ENCODE assay signal across 13 cellular contexts in genomic region chr4:53199356-53199755, GRCh38.
DNase-seq lines count a peak whose midpoint lies in the region; ATAC-seq and TF ChIP-seq lines count a peak whose summit lies in the region.
"Had no signal": no experiment of that assay in that cellular context is flagged by ENCODE, and none has a peak within 500 bp of the region (broad histone marks: within the 10 kb centered on the region; RNA-seq: fewer than 3 reads in every experiment).

No MANE protein-coding gene starts in this region.

- H4K20me1 ChIP-seq in IMR-90 (ENCODE audit: insufficient read depth, low read length) (no peaks in the 10 kb centered on the region), fibroblast of lung (ENCODE audit: control insufficient read depth, extremely low read depth, insufficient read depth, low read length) (no peaks in the 10 kb centered on the region)
- H4K20me1 ChIP-seq: BLaER1 had no signal

- no peak for TF ChIP-seq CTCF in IMR-90 (conservative IDR thresholded peaks at IDR 0.05; ENCODE audit: low read depth, low read length)
- TF ChIP-seq CTCF in fibroblast of lung (conservative IDR thresholded peaks at IDR 0.05 in 1 of 2, IDR thresholded peaks at IDR 0.05 in 1 of 2; ENCODE audit: low read depth in 1 of 2, low read length in 2 of 2), result no peak
- TF ChIP-seq CTCF in nephron progenitor cell (IDR thresholded peaks at IDR 0.05), result no peak
- no peak for TF ChIP-seq CTCF in glutamatergic neuron (IDR thresholded peaks at IDR 0.05; ENCODE audit: partially characterized antibody, unreplicated experiment)

- H2AFZ ChIP-seq in IMR-90 (replicated peaks; ENCODE audit: low read length, poor library complexity), result no peak overlapping the region
- H2AFZ ChIP-seq in fibroblast of lung (ENCODE audit: low read length), result no peak overlapping the region

- intact Hi-C loops in IMR-90 (cut with micrococcal nuclease), result loop anchor here (5.0 to 10.0 kb wide), 8 partner anchors 255 to 863 kb away; partner anchors contain the start of gene CHIC2

- H3K27ac ChIP-seq in IMR-90 (ENCODE audit: insufficient read depth, low read length) (no peak overlapping the region), fibroblast of lung (ENCODE audit: insufficient read depth, low read length) (no peak overlapping the region)
- H3K27ac ChIP-seq: BLaER1, HL-60 had no signal

- 0 out of 2 replicates have a peak overlapping the region, but pooled peaks have one; percentile 34 for H2BK20ac ChIP-seq in IMR-90 (ENCODE audit: low read depth, low read length)

- H3K27ac Mint-ChIP-seq in nephron progenitor cell, result peak overlapping the region; percentile 45
- no peak overlapping the region for H3K27ac Mint-ChIP-seq in glutamatergic neuron (ENCODE audit: unreplicated experiment)

- H3K27me3 ChIP-seq in IMR-90 (ENCODE audit: control insufficient read depth, insufficient read depth, low read length), result no peaks in the 10 kb centered on the region
- no peaks in the 10 kb centered on the region for H3K27me3 ChIP-seq in fibroblast of lung (ENCODE audit: control insufficient read depth, insufficient read depth, low read length)
- H3K27me3 ChIP-seq: BLaER1 had no signal

- H3K4me1 ChIP-seq in IMR-90 (ENCODE audit: control insufficient read depth, insufficient read depth, low read length) (no peaks in the 10 kb centered on the region), fibroblast of lung (ENCODE audit: control insufficient read depth, extremely low read depth, insufficient read depth, low read length) (peaks cover 2% of the 10 kb centered on the region)
- H3K4me1 ChIP-seq: BLaER1 had no signal

- H2BK5ac ChIP-seq in IMR-90 (ENCODE audit: low read depth, low read length, poor library complexity, severe bottlenecking), result no peak overlapping the region

- in situ Hi-C loops in IMR-90 (cut with MboI; ENCODE audit: low sequenced_read_pairs), result loop anchor here (5.0 to 25.0 kb wide), 4 partner anchors 175 to 1038 kb away; no protein-coding TSS in a partner anchor

- H3K36me3 ChIP-seq in IMR-90 (ENCODE audit: control insufficient read depth, insufficient read depth, low read length), result no peaks in the 10 kb centered on the region
- no peaks in the 10 kb centered on the region for H3K36me3 ChIP-seq in fibroblast of lung (ENCODE audit: control insufficient read depth, insufficient read depth, low read length)
- H3K36me3 ChIP-seq: BLaER1 had no signal

- H3K9me3 Mint-ChIP-seq in nephron progenitor cell, result no peaks in the 10 kb centered on the region
- H3K9me3 Mint-ChIP-seq in glutamatergic neuron (ENCODE audit: unreplicated experiment), result no peaks in the 10 kb centered on the region
- H3K9me3 Mint-ChIP-seq: CD4-positive, CD25-positive, alpha-beta regulatory T cell; HFFc6 had no signal

- no peak overlapping the region for H3K56ac ChIP-seq in IMR-90 (ENCODE audit: extremely low read depth, insufficient read depth, low read length)

- H3K14ac ChIP-seq in IMR-90 (replicated peaks; ENCODE audit: low read depth, low read length), result no peak overlapping the region

- peak overlapping the region; percentile 57; the same call in 1 of the 3 replicates for H2BK15ac ChIP-seq in IMR-90 (ENCODE audit: low read depth, low read length)

- no peak overlapping the region for H3K18ac ChIP-seq in IMR-90 (ENCODE audit: low read depth, low read length)

- TF ChIP-seq RAD21 in IMR-90 (IDR thresholded peaks at IDR 0.05; ENCODE audit: low read length), result no peak

- H3K36me3 Mint-ChIP-seq in nephron progenitor cell (ENCODE audit: low read depth) (no peaks in the 10 kb centered on the region), glutamatergic neuron (ENCODE audit: unreplicated experiment) (no peaks in the 10 kb centered on the region)

- no peak overlapping the region for H3K4me3 ChIP-seq in IMR-90 (ENCODE audit: insufficient read depth, low read depth, low read length)
- H3K4me3 ChIP-seq in fibroblast of lung (replicated peaks in 1 of 4; ENCODE audit: control extremely low read depth in 1 of 4, insufficient read depth in 1 of 4, low read depth in 3 of 4, low read length in 4 of 4), result no peak overlapping the region
- H3K4me3 ChIP-seq: BLaER1 had no signal

- H3K27me3 Mint-ChIP-seq in nephron progenitor cell (ENCODE audit: low read depth, poor library complexity) (no peaks in the 10 kb centered on the region), glutamatergic neuron (ENCODE audit: unreplicated experiment) (no peaks in the 10 kb centered on the region)
- H3K27me3 Mint-ChIP-seq: CD4-positive, CD25-positive, alpha-beta regulatory T cell had no signal

- H3K4ac ChIP-seq in IMR-90 (ENCODE audit: low read depth, low read length), result peak overlapping the region; percentile 50; the same call in 1 of the 2 replicates

- peak overlapping the region; percentile 11 to 36; a peak in 1 of 4 replicates for H4K8ac ChIP-seq in IMR-90 (ENCODE audit: low read depth in 2 of 2, low read length in 2 of 2)

- H3K9ac ChIP-seq in IMR-90 (ENCODE audit: low read depth, low read length), result no peak overlapping the region
- no peak overlapping the region for H3K9ac ChIP-seq in fibroblast of lung (ENCODE audit: insufficient read depth, low read length)
- H3K9ac ChIP-seq: BLaER1 had no signal

- H2AK9ac ChIP-seq in IMR-90 (replicated peaks; ENCODE audit: low read depth, low read length, poor library complexity), result no peak overlapping the region

- H3K4me3 Mint-ChIP-seq in nephron progenitor cell (no peak overlapping the region), glutamatergic neuron (ENCODE audit: unreplicated experiment) (no peak overlapping the region)
- H3K4me3 Mint-ChIP-seq: CD4-positive, CD25-positive, alpha-beta regulatory T cell; HFFc6 had no signal

- dilution Hi-C loops in IMR-90 (cut with HindIII; ENCODE audit: low sequenced_read_pairs, unreplicated experiment), result no loop called here

- CTCF ChIA-PET in IMR-90 (lab: Yijun Ruan, JAX), result interaction anchor here (0.5 to 1.1 kb wide), 2 partner anchors 10 to 56 kb away, joined by 3 read pairs; no protein-coding TSS in a partner anchor

- no CpG with 5 or more reads among the region's 1 CpG for WGBS in IMR-90 (ENCODE audit: extremely low coverage in 2 of 2, insufficient read length in 1 of 2), 2 experiments

- H4K5ac ChIP-seq in IMR-90 (ENCODE audit: low read depth, low read length), result no peak overlapping the region; the same call in 1 of the 2 replicates

- ATAC-seq in IMR-90 (ENCODE audit: low read depth) (no peak), GM19035 (IDR thresholded peaks at IDR 0.05; ENCODE audit: unreplicated experiment) (no peak)

- BruUV-seq in IMR-90 (replicated peaks; lab: Mats Ljungman, UMichigan), result no TSS peak

- H3K4me1 Mint-ChIP-seq in nephron progenitor cell, result peaks cover 43% of the 10 kb centered on the region
- H3K4me1 Mint-ChIP-seq in glutamatergic neuron (ENCODE audit: low read depth, unreplicated experiment), result peaks cover 5% of the 10 kb centered on the region

- no peak overlapping the region for H3K23ac ChIP-seq in IMR-90 (ENCODE audit: low read depth, low read length)

- H3K79me2 ChIP-seq in fibroblast of lung (ENCODE audit: control insufficient read depth, insufficient read depth, low read length), result no peaks in the 10 kb centered on the region

- TF ChIP-seq POLR2A in IMR-90 (IDR thresholded peaks at IDR 0.05; ENCODE audit: low read depth, low read length), result no peak

- POLR2A ChIA-PET in IMR-90 (lab: Charles Lee; ENCODE audit: unreplicated experiment), result no interaction called here

- DNase-seq in IMR-90 (no peak), NCI-H69 (lab: John Stamatoyannopoulos, UW) (peak; percentile 39), fibroblast of lung (ENCODE audit: low read depth in 2 of 2) (no peak), nephron progenitor cell (no peak), glutamatergic neuron (no peak)
- DNase-seq: CD4-positive, CD25-positive, alpha-beta regulatory T cell; DMS53; GF-D8; HCEC 1CT; HFFc6 had no signal

- no peak overlapping the region; the same call in 1 of the 2 replicates for H2AK5ac ChIP-seq in IMR-90 (ENCODE audit: low read depth, low read length)

- no peaks in the 10 kb centered on the region for H3K9me3 ChIP-seq in IMR-90 (ENCODE audit: control insufficient read depth, insufficient read depth, low read length)
- H3K9me3 ChIP-seq in fibroblast of lung (ENCODE audit: control insufficient read depth, insufficient read depth, low read depth, low read length), result no peaks in the 10 kb centered on the region
- H3K9me3 ChIP-seq: BLaER1 had no signal

- no peak overlapping the region for H3K4me2 ChIP-seq in IMR-90 (ENCODE audit: low read depth, low read length)
- peak overlapping the region; percentile 32 for H3K4me2 ChIP-seq in fibroblast of lung (ENCODE audit: extremely low read depth, insufficient read depth, low read length)
- H3K4me2 ChIP-seq: BLaER1 had no signal

- H2BK120ac ChIP-seq in IMR-90 (ENCODE audit: low read depth, low read length), result no peak overlapping the region

- peak overlapping the region; percentile 21; the same call in 1 of the 2 replicates for H4K91ac ChIP-seq in IMR-90 (ENCODE audit: insufficient read depth, low read depth, low read length)

- H3K9me1 ChIP-seq in IMR-90 (ENCODE audit: insufficient read depth, low read length), result no peaks in the 10 kb centered on the region

- H3K79me1 ChIP-seq in IMR-90 (ENCODE audit: low read depth in 1 of 2, low read length in 2 of 2), result peaks cover 0 to 4% of the 10 kb centered on the region in 2 experiments; a peak in 1 of 4 replicates

TF ChIP-seq in IMR-90, 13 proteins besides CTCF, POLR2A, EP300 and RAD21:
- TF ChIP-seq CHD1 (IDR thresholded peaks at IDR 0.05; ENCODE audit: low read depth, low read length) (no peak), RFX5 (IDR thresholded peaks at IDR 0.05; ENCODE audit: low read depth, low read length) (no peak), SMC3 (IDR thresholded peaks at IDR 0.05; ENCODE audit: low read depth, low read length) (no peak), USF2 (IDR thresholded peaks at IDR 0.05; ENCODE audit: low read depth, low read length) (no peak), MAZ (IDR thresholded peaks at IDR 0.05; ENCODE audit: borderline replicate concordance, low read depth, low read length) (no peak), FOS (IDR thresholded peaks at IDR 0.05; ENCODE audit: low read depth, low read length) (no peak)
TF ChIP-seq in IMR-90: peak in this region for 0.
